In genomic region chr6:133804263-133804662, GRCh38 we compare ENCODE assay signal across 1 cellular context.
TF ChIP-seq lines count a peak whose summit lies in the region.

No MANE protein-coding gene starts in this region.

TF ChIP-seq in K562, 482 proteins besides CTCF, POLR2A, EP300 and RAD21 (continued from another document and continues in another):
- no peak for TF ChIP-seq CHD7 (IDR thresholded peaks at IDR 0.05; ENCODE audit: low read depth, low read length)
- no peak for TF ChIP-seq ZNF655 (CRISPR knock-in tag; IDR thresholded peaks at IDR 0.05)
- no peak for TF ChIP-seq TEAD2 (tag; IDR thresholded peaks at IDR 0.05)
- TF ChIP-seq ZMIZ1 (IDR thresholded peaks at IDR 0.05; ENCODE audit: low read depth in 2 of 2, low read length in 2 of 2), result no peak
- no peak for TF ChIP-seq ZNF121 (CRISPR knock-in tag; conservative IDR thresholded peaks at IDR 0.05)
- TF ChIP-seq ZNF644 (tag; IDR thresholded peaks at IDR 0.05; ENCODE audit: low read depth), result peak; percentile 78; the same call in 1 of the 2 replicates
- no peak for TF ChIP-seq NCOA4 (IDR thresholded peaks at IDR 0.05; ENCODE audit: partially characterized antibody)
- no peak for TF ChIP-seq ZNF212 (CRISPR knock-in tag; IDR thresholded peaks at IDR 0.05)
- no peak for TF ChIP-seq ZKSCAN1 (IDR thresholded peaks at IDR 0.05; ENCODE audit: low read depth, low read length)
- TF ChIP-seq RBM17 (IDR thresholded peaks at IDR 0.05; ENCODE audit: borderline replicate concordance, low read depth, low read length), result no peak
- no peak for TF ChIP-seq ZNF696 (CRISPR knock-in tag; conservative IDR thresholded peaks at IDR 0.05)
- TF ChIP-seq TBL1XR1 (IDR thresholded peaks at IDR 0.05; ENCODE audit: low read length in 2 of 2), result no peak
- TF ChIP-seq MNT (conservative IDR thresholded peaks at IDR 0.05), result no peak
- TF ChIP-seq ZNF449 (CRISPR knock-in tag; IDR thresholded peaks at IDR 0.05), result peak; percentile 85; the same call in 1 of the 2 replicates
- TF ChIP-seq GTF2A2 (tag; IDR thresholded peaks at IDR 0.05), result peak; percentile 74; the same call in 1 of the 2 replicates
- TF ChIP-seq MTF1 (CRISPR knock-in tag; IDR thresholded peaks at IDR 0.05; ENCODE audit: borderline replicate concordance), result no peak
- no peak for TF ChIP-seq USF1 (CRISPR knock-in tag; IDR thresholded peaks at IDR 0.05)
- no peak for TF ChIP-seq CBX3 (IDR thresholded peaks at IDR 0.05; ENCODE audit: borderline replicate concordance in 1 of 2, low read length in 2 of 2)
- no peak for TF ChIP-seq TAF15 (IDR thresholded peaks at IDR 0.05; ENCODE audit: low read depth, low read length)
